Comparison of ENCODE assay signal across 27 cellular contexts in genomic region chr11:115873813-115874212, GRCh38.
DNase-seq lines count a peak whose midpoint lies in the region; ATAC-seq and TF ChIP-seq lines count a peak whose summit lies in the region.
"Had no signal": no experiment of that assay in that cellular context is flagged by ENCODE, and none has a peak within 500 bp of the region (broad histone marks: within the 10 kb centered on the region; RNA-seq: fewer than 3 reads in every experiment).

No MANE protein-coding gene starts in this region.

- no peak overlapping the region for H3K23ac ChIP-seq in trophoblast cell (ENCODE audit: low read length)

- H4K91ac ChIP-seq in trophoblast cell (ENCODE audit: low read depth, low read length): no peak overlapping the region

- no peak overlapping the region for H2BK12ac ChIP-seq in trophoblast cell (ENCODE audit: low read length)

- no peaks in the 10 kb centered on the region for H3K36me3 Mint-ChIP-seq in effector memory CD8-positive, alpha-beta T cell (ENCODE audit: insufficient read depth)

- H3K9me2 ChIP-seq in SU-DHL-6 (replicated peaks; ENCODE audit: insufficient read depth, low read length): no peaks in the 10 kb centered on the region

- H3K27me3 ChIP-seq in SU-DHL-6 (ENCODE audit: low read length) (no peaks in the 10 kb centered on the region), trophoblast cell (ENCODE audit: insufficient read depth, low read length) (no peaks in the 10 kb centered on the region)
- H3K27me3 ChIP-seq in effector memory CD4-positive, alpha-beta T cell (replicated peaks; ENCODE audit: control insufficient read depth, insufficient read depth, low read length, poor library complexity, severe bottlenecking): no peaks in the 10 kb centered on the region
- H3K27me3 ChIP-seq: breast epithelium, Peyer's patch, upper lobe of right lung had no signal

- peaks cover 3 to 7% of the 10 kb centered on the region in 2 donors for H3K9me3 Mint-ChIP-seq in effector memory CD8-positive, alpha-beta T cell
- H3K9me3 Mint-ChIP-seq: activated CD4-positive, alpha-beta T cell treated with anti-CD3 and anti-CD28 coated beads, Interleukin-2, amount 10 ng/mL, durations not matched to agents 24 days and 14 days; T-helper 2 cell treated with Interferon-gamma antibody and Interleukin-4, amounts not matched to agents 5 μg/mL and 100 μg/mL, for 36 hours had no signal

- peak; percentile 32 for DNase-seq in CD1c-positive myeloid dendritic cell (ENCODE audit: extremely low spot score)
- peak; percentile 62 for DNase-seq in NAMALWA (ENCODE audit: low spot score)
- DNase-seq in trophoblast cell: no peak
- DNase-seq in SW 1271 (lab: John Stamatoyannopoulos, UW): no peak
- DNase-seq in effector memory CD8-positive, alpha-beta T cell: no peak
- DNase-seq in effector memory CD4-positive, alpha-beta T cell: no peak
- DNase-seq: activated CD4-positive, alpha-beta T cell treated with anti-CD3 and anti-CD28 coated beads, Interleukin-2, amount 10 ng/mL, durations not matched to agents 24 days and 14 days; activated naive CD4-positive, alpha-beta T cell treated with anti-CD3 and anti-CD28 coated beads for 36 hours; activated T-cell treated with anti-CD3 and anti-CD28 coated beads, Interleukin-2, amount 50 U/mL, for 48 hours; amygdala; effector CD8-positive, alpha-beta T cell; foreskin fibroblast; GDM1; left cardiac atrium; NCI-H1092; NCI-H1930; NCI-H226; NCI-H748 treated with DMSO at 0.1 percent for 48 hours; Peyer's patch; substantia nigra; upper lobe of right lung had no signal

- H3K14ac ChIP-seq in trophoblast cell (ENCODE audit: low read length): no peak overlapping the region

- no peak overlapping the region for H2AK5ac ChIP-seq in trophoblast cell (ENCODE audit: low read length)

- WGBS in trophoblast cell (ENCODE audit: extremely low coverage, insufficient coverage, insufficient read length): no CpG with 5 or more reads among the region's 5 CpGs

- no peak overlapping the region for H2BK120ac ChIP-seq in trophoblast cell (ENCODE audit: insufficient read depth, low read length, poor library complexity)

- H4K20me1 ChIP-seq in SU-DHL-6 (ENCODE audit: low read depth, low read length): no peaks in the 10 kb centered on the region

- H3K4ac ChIP-seq in trophoblast cell (ENCODE audit: low read depth, low read length): no peak overlapping the region

- H2BK5ac ChIP-seq in trophoblast cell (ENCODE audit: low read depth, low read length, poor library complexity): no peak overlapping the region

- H3K4me1 Mint-ChIP-seq in effector memory CD8-positive, alpha-beta T cell (ENCODE audit: low read depth in 2 of 2): peaks cover 0 to 4% of the 10 kb centered on the region in 2 donors

- peaks cover 3 to 5% of the 10 kb centered on the region in 2 experiments for H3K4me1 ChIP-seq in trophoblast cell (ENCODE audit: control insufficient read depth in 1 of 2, insufficient read depth in 2 of 2, low read length in 2 of 2)
- no peaks in the 10 kb centered on the region for H3K4me1 ChIP-seq in effector memory CD4-positive, alpha-beta T cell (ENCODE audit: control insufficient read depth, insufficient read depth, low read length, poor library complexity, severe bottlenecking)
- H3K4me1 ChIP-seq: breast epithelium, Peyer's patch, prostate gland, upper lobe of right lung had no signal

- H3K4me3 Mint-ChIP-seq in effector memory CD8-positive, alpha-beta T cell: no peak overlapping the region
- H3K4me3 Mint-ChIP-seq: activated CD4-positive, alpha-beta T cell treated with anti-CD3 and anti-CD28 coated beads, Interleukin-2, amount 10 ng/mL, durations not matched to agents 24 days and 14 days; activated naive CD4-positive, alpha-beta T cell treated with anti-CD3 and anti-CD28 coated beads for 36 hours; T-helper 2 cell treated with Interferon-gamma antibody and Interleukin-4, amounts not matched to agents 5 μg/mL and 100 μg/mL, for 36 hours had no signal

- peak overlapping the region; percentile 73 for H3K4me2 ChIP-seq in SU-DHL-6 (ENCODE audit: low read depth, low read length, poor library complexity, severe bottlenecking)
- H3K4me2 ChIP-seq in trophoblast cell (ENCODE audit: low read length): no peak overlapping the region

- H3K27ac Mint-ChIP-seq in effector memory CD8-positive, alpha-beta T cell: no peak overlapping the region
- H3K27ac Mint-ChIP-seq: activated CD4-positive, alpha-beta T cell treated with anti-CD3 and anti-CD28 coated beads, Interleukin-2, amount 10 ng/mL, durations not matched to agents 24 days and 14 days; activated naive CD4-positive, alpha-beta T cell treated with anti-CD3 and anti-CD28 coated beads for 36 hours; T-helper 2 cell treated with Interferon-gamma antibody and Interleukin-4, amounts not matched to agents 5 μg/mL and 100 μg/mL, for 36 hours had no signal

- H3K18ac ChIP-seq in trophoblast cell (ENCODE audit: low read length): no peak overlapping the region

- H3K27ac ChIP-seq in SU-DHL-6 (ENCODE audit: low read depth, low read length) (peak overlapping the region; percentile 95), trophoblast cell (ENCODE audit: low read depth, low read length) (no peak overlapping the region)
- no peak overlapping the region for H3K27ac ChIP-seq in effector memory CD4-positive, alpha-beta T cell (ENCODE audit: insufficient read depth, low read length, poor library complexity, severe bottlenecking)
- H3K27ac ChIP-seq: breast epithelium, Peyer's patch, prostate gland, upper lobe of right lung, VCaP had no signal

- H3F3A ChIP-seq in SU-DHL-6 (ENCODE audit: insufficient read depth): peaks cover 23% of the 10 kb centered on the region

- H3K36me3 ChIP-seq in SU-DHL-6 (ENCODE audit: low read length) (no peaks in the 10 kb centered on the region), trophoblast cell (ENCODE audit: control insufficient read depth in 1 of 2, insufficient read depth in 2 of 2, low read length in 2 of 2) (no peaks in the 10 kb centered on the region)
- no peaks in the 10 kb centered on the region for H3K36me3 ChIP-seq in effector memory CD4-positive, alpha-beta T cell (ENCODE audit: control insufficient read depth, insufficient read depth, low read length)
- H3K36me3 ChIP-seq: breast epithelium, Peyer's patch, prostate gland, upper lobe of right lung had no signal

- no peak overlapping the region for H4K12ac ChIP-seq in trophoblast cell (ENCODE audit: low read depth, low read length)

- ATAC-seq in GM21390 (IDR thresholded peaks at IDR 0.05; ENCODE audit: unreplicated experiment): peak; percentile 38
- ATAC-seq in effector memory CD8-positive, alpha-beta T cell (replicated peaks): no peak
- ATAC-seq: left cardiac atrium, upper lobe of right lung had no signal

- no peaks in the 10 kb centered on the region for H3K79me2 ChIP-seq in SU-DHL-6 (ENCODE audit: insufficient read depth, low read length)
- no peaks in the 10 kb centered on the region for H3K79me2 ChIP-seq in trophoblast cell (ENCODE audit: control insufficient read depth, insufficient read depth, low read length, poor library complexity)

- H3K9me3 ChIP-seq in SU-DHL-6 (ENCODE audit: insufficient read depth, low read length) (no peaks in the 10 kb centered on the region), trophoblast cell (ENCODE audit: insufficient read depth, low read depth, low read length) (peaks cover 2% of the 10 kb centered on the region)
- no peaks in the 10 kb centered on the region for H3K9me3 ChIP-seq in effector memory CD4-positive, alpha-beta T cell (ENCODE audit: control insufficient read depth, low read length)
- H3K9me3 ChIP-seq: Peyer's patch, prostate gland, upper lobe of right lung had no signal

- no peak for TF ChIP-seq CTCF in SU-DHL-6 (IDR thresholded peaks at IDR 0.05; ENCODE audit: insufficient read depth, low read length, poor library complexity, severe bottlenecking)

- H3K27me3 Mint-ChIP-seq in effector memory CD8-positive, alpha-beta T cell: peaks cover 6 to 8% of the 10 kb centered on the region in 2 donors
- H3K27me3 Mint-ChIP-seq: activated CD4-positive, alpha-beta T cell treated with anti-CD3 and anti-CD28 coated beads, Interleukin-2, amount 10 ng/mL, durations not matched to agents 24 days and 14 days had no signal

- H4K8ac ChIP-seq in trophoblast cell (ENCODE audit: low read depth, low read length): no peak overlapping the region

- no peaks in the 10 kb centered on the region for H3K79me1 ChIP-seq in trophoblast cell (ENCODE audit: low read length)

- H2AFZ ChIP-seq in SU-DHL-6 (ENCODE audit: low read depth, low read length, severe bottlenecking): peak overlapping the region; percentile 63
- H2AFZ ChIP-seq in trophoblast cell (ENCODE audit: insufficient read depth, low read length, poor library complexity): no peak overlapping the region

- peak overlapping the region; percentile 1; the same call in 1 of the 2 replicates for H3K9ac ChIP-seq in SU-DHL-6 (ENCODE audit: low read length)
- no peak overlapping the region for H3K9ac ChIP-seq in trophoblast cell (ENCODE audit: low read length)

- peak overlapping the region; percentile 34 for H3K4me3 ChIP-seq in SU-DHL-6 (ENCODE audit: insufficient read depth, low read length, poor library complexity, severe bottlenecking)
- no peak overlapping the region for H3K4me3 ChIP-seq in trophoblast cell (ENCODE audit: low read depth, low read length)
- H3K4me3 ChIP-seq in effector memory CD4-positive, alpha-beta T cell (ENCODE audit: insufficient read depth, low read depth, low read length, poor library complexity, severe bottlenecking): no peak overlapping the region
- H3K4me3 ChIP-seq: breast epithelium, Peyer's patch, prostate gland, upper lobe of right lung had no signal

Comparison
In these comparisons a context has a peak if more than half of its experiments do, and no peak if none do; other contexts are left out.
1. DNase-seq: peak in CD1c-positive myeloid dendritic cell (single experiment) and NAMALWA (single experiment); none in trophoblast cell (0 of 2), SW 1271 (0 of 2), effector memory CD8-positive, alpha-beta T cell (0 of 3) and effector memory CD4-positive, alpha-beta T cell (0 of 3).